ENCODE assay signal across 8 cellular contexts in the genomic region with DNA sequence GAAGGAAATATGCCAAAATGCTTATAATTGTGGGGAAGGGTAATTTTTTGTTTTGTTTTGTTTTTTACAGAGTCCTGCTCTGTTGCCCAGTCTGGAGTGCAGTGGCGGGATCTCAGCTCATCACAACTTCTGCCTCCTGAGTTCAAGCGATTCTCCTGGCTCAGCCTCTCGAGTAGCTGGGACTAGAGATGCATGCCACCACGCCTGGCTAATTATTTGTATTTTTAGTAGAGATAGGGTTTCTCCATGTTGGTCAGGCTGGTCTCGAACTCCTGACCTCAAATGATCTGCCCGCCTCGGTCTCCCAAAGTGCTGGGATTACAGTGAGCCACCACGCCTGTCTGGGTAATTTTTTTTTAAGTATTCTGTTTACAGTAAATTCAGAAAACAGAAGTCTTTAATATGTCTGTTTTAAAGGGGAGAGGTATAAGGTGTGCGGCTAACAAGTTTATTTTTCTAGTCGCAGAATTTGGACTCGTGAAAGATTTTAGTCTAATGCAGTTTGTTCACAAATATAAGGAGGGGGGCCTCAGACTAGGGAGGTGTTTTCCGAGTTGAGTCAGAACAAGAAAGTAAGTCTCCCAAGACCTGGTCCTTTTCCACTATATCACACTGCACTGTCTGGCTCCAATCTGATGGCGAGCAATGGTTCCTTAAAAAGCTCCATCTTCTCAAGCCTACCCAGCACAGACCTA. TPM values are rescaled to one million over a fixed set of nuclear protein-coding genes. Genes with fewer than 3 reads are reported as not detected.
DNase-seq lines count a peak whose midpoint lies in the region; ATAC-seq and TF ChIP-seq lines count a peak whose summit lies in the region.

No MANE protein-coding gene starts in this region.

- H3K36me3 Mint-ChIP-seq in activated CD4-positive, alpha-beta T cell treated with anti-CD3 and anti-CD28 coated beads, Interleukin-2, amount 10 ng/mL, durations not matched to agents 24 days and 14 days (ENCODE audit: low read depth): peaks cover 10% of the 10 kb centered on the region

- H3K9me3 ChIP-seq in SK-N-MC (ENCODE audit: low read depth, low read length): no peaks in the 10 kb centered on the region

- H3K9me3 Mint-ChIP-seq in activated CD4-positive, alpha-beta T cell treated with anti-CD3 and anti-CD28 coated beads, Interleukin-2, amount 10 ng/mL, durations not matched to agents 24 days and 14 days: no peaks in the 10 kb centered on the region
- no peaks in the 10 kb centered on the region for H3K9me3 Mint-ChIP-seq in stimulated activated naive CD8-positive, alpha-beta T cell treated with anti-CD3 and anti-CD28 coated beads, Interleukin-15, amount 100 ng/mL, for 72 hours

- no peak overlapping the region for H3K27ac ChIP-seq in SK-N-MC

- no peak for ATAC-seq in stimulated activated naive CD8-positive, alpha-beta T cell treated with anti-CD3 and anti-CD28 coated beads, Interleukin-15, amount 100 ng/mL, for 72 hours
- no peak for ATAC-seq in left lobe of liver

- peaks cover 3% of the 10 kb centered on the region for H3K27me3 Mint-ChIP-seq in activated CD4-positive, alpha-beta T cell treated with anti-CD3 and anti-CD28 coated beads, Interleukin-2, amount 10 ng/mL, durations not matched to agents 24 days and 14 days
- H3K27me3 Mint-ChIP-seq in stimulated activated naive CD8-positive, alpha-beta T cell treated with anti-CD3 and anti-CD28 coated beads, Interleukin-15, amount 100 ng/mL, for 72 hours: no peaks in the 10 kb centered on the region

- no peak overlapping the region for H3K9ac ChIP-seq in SK-N-MC (ENCODE audit: insufficient read length)

- DNase-seq in activated CD4-positive, alpha-beta T cell treated with anti-CD3 and anti-CD28 coated beads, Interleukin-2, amount 10 ng/mL, durations not matched to agents 24 days and 14 days: peak; percentile 70
- no peak for DNase-seq in activated CD4-positive, alpha-beta T cell treated with anti-CD3 and anti-CD28 coated beads, Interleukin-2, amount 50 U/mL, for 1 hour
- DNase-seq in SK-N-MC (ENCODE audit: low read depth, low spot score) (no peak), fibroblast of pulmonary artery (ENCODE audit: low read depth) (no peak), SHP77 treated with DMSO at 0.1 percent for 48 hours (lab: John Stamatoyannopoulos, UW) (no peak), H4 (ENCODE audit: low spot score) (no peak), left lobe of liver (ENCODE audit: low spot score) (no peak)
- peak in 1 of 2 donors; percentile 19 for DNase-seq in stimulated activated naive CD8-positive, alpha-beta T cell treated with anti-CD3 and anti-CD28 coated beads, Interleukin-15, amount 100 ng/mL, for 72 hours

- TF ChIP-seq CTCF in fibroblast of pulmonary artery (IDR thresholded peaks at IDR 0.05; ENCODE audit: low read length, missing control alignments): no peak

- H3K4me3 Mint-ChIP-seq in activated CD4-positive, alpha-beta T cell treated with anti-CD3 and anti-CD28 coated beads, Interleukin-2, amount 10 ng/mL, durations not matched to agents 24 days and 14 days: peak overlapping the region; percentile 85
- peak overlapping the region; percentile 81 to 90 for H3K4me3 Mint-ChIP-seq in stimulated activated naive CD8-positive, alpha-beta T cell treated with anti-CD3 and anti-CD28 coated beads, Interleukin-15, amount 100 ng/mL, for 72 hours

- H3K4me1 Mint-ChIP-seq in activated CD4-positive, alpha-beta T cell treated with anti-CD3 and anti-CD28 coated beads, Interleukin-2, amount 10 ng/mL, durations not matched to agents 24 days and 14 days: peaks cover 41% of the 10 kb centered on the region
- peaks cover 45% of the 10 kb centered on the region for H3K4me1 Mint-ChIP-seq in stimulated activated naive CD8-positive, alpha-beta T cell treated with anti-CD3 and anti-CD28 coated beads, Interleukin-15, amount 100 ng/mL, for 72 hours

- H3K4me3 ChIP-seq in SK-N-MC: peak overlapping the region; percentile 80; the same call in 1 of the 2 replicates
- peak overlapping the region; percentile 65 for H3K4me3 ChIP-seq in fibroblast of pulmonary artery (replicated peaks; ENCODE audit: low read depth, low read length)

- intact Hi-C loops in activated CD4-positive, alpha-beta T cell treated with anti-CD3 and anti-CD28 coated beads, Interleukin-2, amount 10 ng/mL, durations not matched to agents 24 days and 14 days (cut with micrococcal nuclease): loop anchor here (2.0 to 10.0 kb wide), 7 partner anchors 77 to 1319 kb away; a partner anchor contains a TSS

- H3K36me3 ChIP-seq in SK-N-MC (ENCODE audit: insufficient read depth, low read length): no peaks in the 10 kb centered on the region

- H3K27ac Mint-ChIP-seq in activated CD4-positive, alpha-beta T cell treated with anti-CD3 and anti-CD28 coated beads, Interleukin-2, amount 10 ng/mL, durations not matched to agents 24 days and 14 days: peak overlapping the region; percentile 90
- peak overlapping the region; percentile 9 to 87 for H3K27ac Mint-ChIP-seq in stimulated activated naive CD8-positive, alpha-beta T cell treated with anti-CD3 and anti-CD28 coated beads, Interleukin-15, amount 100 ng/mL, for 72 hours

RNA-seq across cellular contexts. Expression of a gene that starts 1.5 kb away (rescaled TPM):
- 38.3 and 41.7 TPM in 2 replicates for total RNA-seq in activated CD4-positive, alpha-beta T cell treated with anti-CD3 and anti-CD28 coated beads, Interleukin-2, amount 10 ng/mL, durations not matched to agents 24 days and 14 days
- total RNA-seq in H4 (2014; rRNA removed; shearing (Covaris generic)): 56.3 and 62.8 TPM in 2 replicates
- total RNA-seq in left lobe of liver: 818 TPM

Comparison
In these comparisons a context has a peak if more than half of its experiments do, and no peak if none do; other contexts are left out.
1. RNA of a gene that starts 1.5 kb away (total RNA-seq): 818 TPM in left lobe of liver (single experiment); 56.3 to 62.8 TPM in H4 and 38.3 to 41.7 TPM in activated CD4-positive, alpha-beta T cell treated with anti-CD3 and anti-CD28 coated beads, Interleukin-2, amount 10 ng/mL, durations not matched to agents 24 days and 14 days; every median in the first group is over 10 times any median in the second.